ENCODE assay signal across 1 cellular context in the genomic region with DNA sequence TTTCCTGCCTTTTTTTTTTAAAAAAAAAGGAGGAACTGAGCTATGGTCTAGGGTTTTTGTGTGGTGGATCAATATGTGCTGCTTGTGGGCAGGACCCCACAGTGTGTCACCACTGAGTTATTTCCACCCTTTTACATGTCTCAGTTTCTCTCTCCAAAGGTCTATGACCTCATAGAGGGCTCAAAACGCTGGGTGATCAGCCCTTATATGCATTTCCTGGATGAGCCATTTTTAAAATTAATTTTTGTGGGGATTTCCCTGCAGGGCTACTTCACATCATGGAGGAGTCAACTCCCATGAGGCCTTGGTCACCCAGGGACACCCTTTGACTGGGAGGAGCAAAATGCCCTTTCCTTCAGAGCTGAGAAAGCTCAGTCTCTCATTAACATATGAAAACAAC.
TF ChIP-seq lines count a peak whose summit lies in the region.

No MANE protein-coding gene starts in this region.

TF ChIP-seq in GM12878, 131 proteins besides CTCF, POLR2A, EP300 and RAD21 (continued from another document and continues in another):
- TF ChIP-seq, protein P1, sequence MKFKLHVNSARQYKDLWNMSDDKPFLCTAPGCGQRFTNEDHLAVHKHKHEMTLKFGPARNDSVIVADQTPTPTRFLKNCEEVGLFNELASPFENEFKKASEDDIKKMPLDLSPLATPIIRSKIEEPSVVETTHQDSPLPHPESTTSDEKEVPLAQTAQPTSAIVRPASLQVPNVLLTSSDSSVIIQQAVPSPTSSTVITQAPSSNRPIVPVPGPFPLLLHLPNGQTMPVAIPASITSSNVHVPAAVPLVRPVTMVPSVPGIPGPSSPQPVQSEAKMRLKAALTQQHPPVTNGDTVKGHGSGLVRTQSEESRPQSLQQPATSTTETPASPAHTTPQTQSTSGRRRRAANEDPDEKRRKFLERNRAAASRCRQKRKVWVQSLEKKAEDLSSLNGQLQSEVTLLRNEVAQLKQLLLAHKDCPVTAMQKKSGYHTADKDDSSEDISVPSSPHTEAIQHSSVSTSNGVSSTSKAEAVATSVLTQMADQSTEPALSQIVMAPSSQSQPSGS (IDR thresholded peaks at IDR 0.05; ENCODE audit: low read length), result peak; percentile 84
- TF ChIP-seq, protein P2, sequence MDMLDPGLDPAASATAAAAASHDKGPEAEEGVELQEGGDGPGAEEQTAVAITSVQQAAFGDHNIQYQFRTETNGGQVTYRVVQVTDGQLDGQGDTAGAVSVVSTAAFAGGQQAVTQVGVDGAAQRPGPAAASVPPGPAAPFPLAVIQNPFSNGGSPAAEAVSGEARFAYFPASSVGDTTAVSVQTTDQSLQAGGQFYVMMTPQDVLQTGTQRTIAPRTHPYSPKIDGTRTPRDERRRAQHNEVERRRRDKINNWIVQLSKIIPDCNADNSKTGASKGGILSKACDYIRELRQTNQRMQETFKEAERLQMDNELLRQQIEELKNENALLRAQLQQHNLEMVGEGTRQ (IDR thresholded peaks at IDR 0.05; ENCODE audit: borderline replicate concordance, low read depth, low read length), result no peak
- TF ChIP-seq, protein P3, sequence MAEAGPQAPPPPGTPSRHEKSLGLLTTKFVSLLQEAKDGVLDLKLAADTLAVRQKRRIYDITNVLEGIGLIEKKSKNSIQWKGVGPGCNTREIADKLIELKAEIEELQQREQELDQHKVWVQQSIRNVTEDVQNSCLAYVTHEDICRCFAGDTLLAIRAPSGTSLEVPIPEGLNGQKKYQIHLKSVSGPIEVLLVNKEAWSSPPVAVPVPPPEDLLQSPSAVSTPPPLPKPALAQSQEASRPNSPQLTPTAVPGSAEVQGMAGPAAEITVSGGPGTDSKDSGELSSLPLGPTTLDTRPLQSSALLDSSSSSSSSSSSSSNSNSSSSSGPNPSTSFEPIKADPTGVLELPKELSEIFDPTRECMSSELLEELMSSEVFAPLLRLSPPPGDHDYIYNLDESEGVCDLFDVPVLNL (IDR thresholded peaks at IDR 0.05; ENCODE audit: low read depth, low read length), result no peak
- TF ChIP-seq RELA (IDR thresholded peaks at IDR 0.05; ENCODE audit: borderline replicate concordance, partially characterized antibody), result no peak
- TF ChIP-seq MXI1 (IDR thresholded peaks at IDR 0.05; ENCODE audit: low read depth, low read length), result no peak
- TF ChIP-seq MTA2 (IDR thresholded peaks at IDR 0.05; ENCODE audit: low read depth), result peak; percentile 50; the same call in 1 of the 2 replicates
- no peak for TF ChIP-seq SREBF2 (IDR thresholded peaks at IDR 0.05; ENCODE audit: low read length)
- TF ChIP-seq NR2C2 (IDR thresholded peaks at IDR 0.05; ENCODE audit: borderline replicate concordance, control insufficient read depth, insufficient read length, low read depth), result no peak
- peak; percentile 64 for TF ChIP-seq YY1 (IDR thresholded peaks at IDR 0.05; ENCODE audit: low read depth, low read length)
- TF ChIP-seq ASH2L (IDR thresholded peaks at IDR 0.05; ENCODE audit: borderline replicate concordance, low read depth), result no peak
- no peak for TF ChIP-seq NFYA (IDR thresholded peaks at IDR 0.05; ENCODE audit: borderline replicate concordance, low read depth, low read length)
- no peak for TF ChIP-seq STAT3 (IDR thresholded peaks at IDR 0.05; ENCODE audit: low read depth, low read length)
- TF ChIP-seq CBX3 (IDR thresholded peaks at IDR 0.05; ENCODE audit: borderline replicate concordance, low read depth), result no peak
- TF ChIP-seq, protein P4, sequence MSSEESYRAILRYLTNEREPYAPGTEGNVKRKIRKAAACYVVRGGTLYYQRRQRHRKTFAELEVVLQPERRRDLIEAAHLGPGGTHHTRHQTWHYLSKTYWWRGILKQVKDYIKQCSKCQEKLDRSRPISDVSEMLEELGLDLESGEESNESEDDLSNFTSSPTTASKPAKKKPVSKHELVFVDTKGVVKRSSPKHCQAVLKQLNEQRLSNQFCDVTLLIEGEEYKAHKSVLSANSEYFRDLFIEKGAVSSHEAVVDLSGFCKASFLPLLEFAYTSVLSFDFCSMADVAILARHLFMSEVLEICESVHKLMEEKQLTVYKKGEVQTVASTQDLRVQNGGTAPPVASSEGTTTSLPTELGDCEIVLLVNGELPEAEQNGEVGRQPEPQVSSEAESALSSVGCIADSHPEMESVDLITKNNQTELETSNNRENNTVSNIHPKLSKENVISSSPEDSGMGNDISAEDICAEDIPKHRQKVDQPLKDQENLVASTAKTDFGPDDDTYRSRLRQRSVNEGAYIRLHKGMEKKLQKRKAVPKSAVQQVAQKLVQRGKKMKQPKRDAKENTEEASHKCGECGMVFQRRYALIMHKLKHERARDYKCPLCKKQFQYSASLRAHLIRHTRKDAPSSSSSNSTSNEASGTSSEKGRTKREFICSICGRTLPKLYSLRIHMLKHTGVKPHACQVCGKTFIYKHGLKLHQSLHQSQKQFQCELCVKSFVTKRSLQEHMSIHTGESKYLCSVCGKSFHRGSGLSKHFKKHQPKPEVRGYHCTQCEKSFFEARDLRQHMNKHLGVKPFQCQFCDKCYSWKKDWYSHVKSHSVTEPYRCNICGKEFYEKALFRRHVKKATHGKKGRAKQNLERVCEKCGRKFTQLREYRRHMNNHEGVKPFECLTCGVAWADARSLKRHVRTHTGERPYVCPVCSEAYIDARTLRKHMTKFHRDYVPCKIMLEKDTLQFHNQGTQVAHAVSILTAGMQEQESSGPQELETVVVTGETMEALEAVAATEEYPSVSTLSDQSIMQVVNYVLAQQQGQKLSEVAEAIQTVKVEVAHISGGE (CRISPR knock-in tag; IDR thresholded peaks at IDR 0.05), result no peak
- TF ChIP-seq BCL11A (IDR thresholded peaks at IDR 0.05; ENCODE audit: low read depth, low read length), result 0 out of 2 replicates have a peak, but pooled peaks have one; percentile 46
- TF ChIP-seq DPF2 (IDR thresholded peaks at IDR 0.05), result no peak
- TF ChIP-seq SP1 (IDR thresholded peaks at IDR 0.05; ENCODE audit: low read depth, low read length), result no peak
- no peak for TF ChIP-seq JUND (IDR thresholded peaks at IDR 0.05; ENCODE audit: low read depth, low read length)
- TF ChIP-seq NFIC (IDR thresholded peaks at IDR 0.05; ENCODE audit: low read depth, low read length), result peak; percentile 49; the same call in 1 of the 2 replicates
- peak; percentile 33 to 96; a peak in 2 of 4 replicates for TF ChIP-seq SRF (IDR thresholded peaks at IDR 0.05; ENCODE audit: low read depth in 2 of 2, low read length in 2 of 2)
- TF ChIP-seq, protein P5, sequence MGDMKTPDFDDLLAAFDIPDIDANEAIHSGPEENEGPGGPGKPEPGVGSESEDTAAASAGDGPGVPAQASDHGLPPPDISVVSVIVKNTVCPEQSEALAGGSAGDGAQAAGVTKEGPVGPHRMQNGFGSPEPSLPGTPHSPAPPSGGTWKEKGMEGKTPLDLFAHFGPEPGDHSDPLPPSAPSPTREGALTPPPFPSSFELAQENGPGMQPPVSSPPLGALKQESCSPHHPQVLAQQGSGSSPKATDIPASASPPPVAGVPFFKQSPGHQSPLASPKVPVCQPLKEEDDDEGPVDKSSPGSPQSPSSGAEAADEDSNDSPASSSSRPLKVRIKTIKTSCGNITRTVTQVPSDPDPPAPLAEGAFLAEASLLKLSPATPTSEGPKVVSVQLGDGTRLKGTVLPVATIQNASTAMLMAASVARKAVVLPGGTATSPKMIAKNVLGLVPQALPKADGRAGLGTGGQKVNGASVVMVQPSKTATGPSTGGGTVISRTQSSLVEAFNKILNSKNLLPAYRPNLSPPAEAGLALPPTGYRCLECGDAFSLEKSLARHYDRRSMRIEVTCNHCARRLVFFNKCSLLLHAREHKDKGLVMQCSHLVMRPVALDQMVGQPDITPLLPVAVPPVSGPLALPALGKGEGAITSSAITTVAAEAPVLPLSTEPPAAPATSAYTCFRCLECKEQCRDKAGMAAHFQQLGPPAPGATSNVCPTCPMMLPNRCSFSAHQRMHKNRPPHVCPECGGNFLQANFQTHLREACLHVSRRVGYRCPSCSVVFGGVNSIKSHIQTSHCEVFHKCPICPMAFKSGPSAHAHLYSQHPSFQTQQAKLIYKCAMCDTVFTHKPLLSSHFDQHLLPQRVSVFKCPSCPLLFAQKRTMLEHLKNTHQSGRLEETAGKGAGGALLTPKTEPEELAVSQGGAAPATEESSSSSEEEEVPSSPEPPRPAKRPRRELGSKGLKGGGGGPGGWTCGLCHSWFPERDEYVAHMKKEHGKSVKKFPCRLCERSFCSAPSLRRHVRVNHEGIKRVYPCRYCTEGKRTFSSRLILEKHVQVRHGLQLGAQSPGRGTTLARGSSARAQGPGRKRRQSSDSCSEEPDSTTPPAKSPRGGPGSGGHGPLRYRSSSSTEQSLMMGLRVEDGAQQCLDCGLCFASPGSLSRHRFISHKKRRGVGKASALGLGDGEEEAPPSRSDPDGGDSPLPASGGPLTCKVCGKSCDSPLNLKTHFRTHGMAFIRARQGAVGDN (IDR thresholded peaks at IDR 0.05), result no peak
- TF ChIP-seq RCOR1 (conservative IDR thresholded peaks at IDR 0.05; ENCODE audit: low read depth, low read length), result no peak
- TF ChIP-seq HDGF (IDR thresholded peaks at IDR 0.05), result no peak
- TF ChIP-seq IKZF1 (conservative IDR thresholded peaks at IDR 0.05), result no peak
- no peak for TF ChIP-seq TAF1 (IDR thresholded peaks at IDR 0.05; ENCODE audit: borderline replicate concordance, low read depth, low read length)
- no peak for TF ChIP-seq CHD4 (IDR thresholded peaks at IDR 0.05)
- TF ChIP-seq POU2F2 (IDR thresholded peaks at IDR 0.05; ENCODE audit: borderline replicate concordance, low read depth, low read length), result peak; percentile 89; the same call in 1 of the 3 replicates
- TF ChIP-seq IRF4 (IDR thresholded peaks at IDR 0.05; ENCODE audit: low read depth, low read length), result peak; percentile 54; the same call in 1 of the 2 replicates
- TF ChIP-seq SPI1 (IDR thresholded peaks at IDR 0.05; ENCODE audit: borderline replicate concordance, insufficient read depth, low read depth, low read length), result peak; percentile 81
- no peak for TF ChIP-seq HDAC2 (IDR thresholded peaks at IDR 0.05)
- TF ChIP-seq BACH1 (IDR thresholded peaks at IDR 0.05; ENCODE audit: borderline replicate concordance), result no peak
- no peak for TF ChIP-seq ZNF217 (IDR thresholded peaks at IDR 0.05)
- peak; percentile 37 to 42; a peak in 2 of 4 replicates for TF ChIP-seq IKZF2 (IDR thresholded peaks at IDR 0.05)
- TF ChIP-seq FOXM1 (IDR thresholded peaks at IDR 0.05; ENCODE audit: low read depth, low read length), result 0 out of 2 replicates have a peak, but pooled peaks have one; percentile 25
- TF ChIP-seq, protein P6, sequence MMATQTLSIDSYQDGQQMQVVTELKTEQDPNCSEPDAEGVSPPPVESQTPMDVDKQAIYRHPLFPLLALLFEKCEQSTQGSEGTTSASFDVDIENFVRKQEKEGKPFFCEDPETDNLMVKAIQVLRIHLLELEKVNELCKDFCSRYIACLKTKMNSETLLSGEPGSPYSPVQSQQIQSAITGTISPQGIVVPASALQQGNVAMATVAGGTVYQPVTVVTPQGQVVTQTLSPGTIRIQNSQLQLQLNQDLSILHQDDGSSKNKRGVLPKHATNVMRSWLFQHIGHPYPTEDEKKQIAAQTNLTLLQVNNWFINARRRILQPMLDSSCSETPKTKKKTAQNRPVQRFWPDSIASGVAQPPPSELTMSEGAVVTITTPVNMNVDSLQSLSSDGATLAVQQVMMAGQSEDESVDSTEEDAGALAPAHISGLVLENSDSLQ (IDR thresholded peaks at IDR 0.05), result no peak
- 0 out of 2 replicates have a peak, but pooled peaks have one; percentile 25 for TF ChIP-seq GABPA (IDR thresholded peaks at IDR 0.05; ENCODE audit: low read depth)
- no peak for TF ChIP-seq MYC (IDR thresholded peaks at IDR 0.05; ENCODE audit: insufficient read depth, insufficient read length, insufficient replicate concordance, low read length, severe bottlenecking)
- TF ChIP-seq, protein P7, sequence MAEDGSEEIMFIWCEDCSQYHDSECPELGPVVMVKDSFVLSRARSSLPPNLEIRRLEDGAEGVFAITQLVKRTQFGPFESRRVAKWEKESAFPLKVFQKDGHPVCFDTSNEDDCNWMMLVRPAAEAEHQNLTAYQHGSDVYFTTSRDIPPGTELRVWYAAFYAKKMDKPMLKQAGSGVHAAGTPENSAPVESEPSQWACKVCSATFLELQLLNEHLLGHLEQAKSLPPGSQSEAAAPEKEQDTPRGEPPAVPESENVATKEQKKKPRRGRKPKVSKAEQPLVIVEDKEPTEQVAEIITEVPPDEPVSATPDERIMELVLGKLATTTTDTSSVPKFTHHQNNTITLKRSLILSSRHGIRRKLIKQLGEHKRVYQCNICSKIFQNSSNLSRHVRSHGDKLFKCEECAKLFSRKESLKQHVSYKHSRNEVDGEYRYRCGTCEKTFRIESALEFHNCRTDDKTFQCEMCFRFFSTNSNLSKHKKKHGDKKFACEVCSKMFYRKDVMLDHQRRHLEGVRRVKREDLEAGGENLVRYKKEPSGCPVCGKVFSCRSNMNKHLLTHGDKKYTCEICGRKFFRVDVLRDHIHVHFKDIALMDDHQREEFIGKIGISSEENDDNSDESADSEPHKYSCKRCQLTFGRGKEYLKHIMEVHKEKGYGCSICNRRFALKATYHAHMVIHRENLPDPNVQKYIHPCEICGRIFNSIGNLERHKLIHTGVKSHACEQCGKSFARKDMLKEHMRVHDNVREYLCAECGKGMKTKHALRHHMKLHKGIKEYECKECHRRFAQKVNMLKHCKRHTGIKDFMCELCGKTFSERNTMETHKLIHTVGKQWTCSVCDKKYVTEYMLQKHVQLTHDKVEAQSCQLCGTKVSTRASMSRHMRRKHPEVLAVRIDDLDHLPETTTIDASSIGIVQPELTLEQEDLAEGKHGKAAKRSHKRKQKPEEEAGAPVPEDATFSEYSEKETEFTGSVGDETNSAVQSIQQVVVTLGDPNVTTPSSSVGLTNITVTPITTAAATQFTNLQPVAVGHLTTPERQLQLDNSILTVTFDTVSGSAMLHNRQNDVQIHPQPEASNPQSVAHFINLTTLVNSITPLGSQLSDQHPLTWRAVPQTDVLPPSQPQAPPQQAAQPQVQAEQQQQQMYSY (CRISPR knock-in tag; IDR thresholded peaks at IDR 0.05), result no peak
- TF ChIP-seq, protein P8, sequence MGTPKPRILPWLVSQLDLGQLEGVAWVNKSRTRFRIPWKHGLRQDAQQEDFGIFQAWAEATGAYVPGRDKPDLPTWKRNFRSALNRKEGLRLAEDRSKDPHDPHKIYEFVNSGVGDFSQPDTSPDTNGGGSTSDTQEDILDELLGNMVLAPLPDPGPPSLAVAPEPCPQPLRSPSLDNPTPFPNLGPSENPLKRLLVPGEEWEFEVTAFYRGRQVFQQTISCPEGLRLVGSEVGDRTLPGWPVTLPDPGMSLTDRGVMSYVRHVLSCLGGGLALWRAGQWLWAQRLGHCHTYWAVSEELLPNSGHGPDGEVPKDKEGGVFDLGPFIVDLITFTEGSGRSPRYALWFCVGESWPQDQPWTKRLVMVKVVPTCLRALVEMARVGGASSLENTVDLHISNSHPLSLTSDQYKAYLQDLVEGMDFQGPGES (IDR thresholded peaks at IDR 0.05), result no peak
- TF ChIP-seq, protein P9, sequence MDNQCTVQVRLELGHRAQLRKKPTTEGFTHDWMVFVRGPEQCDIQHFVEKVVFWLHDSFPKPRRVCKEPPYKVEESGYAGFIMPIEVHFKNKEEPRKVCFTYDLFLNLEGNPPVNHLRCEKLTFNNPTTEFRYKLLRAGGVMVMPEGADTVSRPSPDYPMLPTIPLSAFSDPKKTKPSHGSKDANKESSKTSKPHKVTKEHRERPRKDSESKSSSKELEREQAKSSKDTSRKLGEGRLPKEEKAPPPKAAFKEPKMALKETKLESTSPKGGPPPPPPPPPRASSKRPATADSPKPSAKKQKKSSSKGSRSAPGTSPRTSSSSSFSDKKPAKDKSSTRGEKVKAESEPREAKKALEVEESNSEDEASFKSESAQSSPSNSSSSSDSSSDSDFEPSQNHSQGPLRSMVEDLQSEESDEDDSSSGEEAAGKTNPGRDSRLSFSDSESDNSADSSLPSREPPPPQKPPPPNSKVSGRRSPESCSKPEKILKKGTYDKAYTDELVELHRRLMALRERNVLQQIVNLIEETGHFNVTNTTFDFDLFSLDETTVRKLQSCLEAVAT (IDR thresholded peaks at IDR 0.05), result no peak
- no peak for TF ChIP-seq EGR1 (IDR thresholded peaks at IDR 0.05; ENCODE audit: borderline replicate concordance in 1 of 2, low read depth in 2 of 2, low read length in 2 of 2)
